In the genomic region with DNA sequence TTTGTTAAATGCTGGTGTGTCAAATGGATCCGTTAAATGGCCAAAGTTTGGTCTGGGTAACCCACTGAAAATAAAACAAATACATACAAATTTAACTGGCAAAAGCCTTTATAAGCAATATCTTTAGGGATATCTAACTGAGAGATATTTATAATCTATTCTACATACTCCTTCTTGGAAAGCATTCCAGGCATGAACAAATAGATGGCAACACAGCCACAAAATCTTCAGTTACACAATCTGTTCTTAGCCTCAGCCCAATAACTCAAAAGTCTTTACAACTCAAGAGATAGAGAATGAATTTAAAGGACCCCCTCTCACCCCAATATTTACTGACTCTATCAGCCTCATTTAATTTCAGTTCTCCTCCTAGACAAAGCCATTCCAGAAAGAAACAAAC, we compare ENCODE assay signal across 20 cellular contexts. TPM values are rescaled to one million over a fixed set of nuclear protein-coding genes. Genes with fewer than 3 reads are reported as not detected.
DNase-seq lines count a peak whose midpoint lies in the region; ATAC-seq and TF ChIP-seq lines count a peak whose summit lies in the region.
"Had no signal": no experiment of that assay in that cellular context is flagged by ENCODE, and none has a peak within 500 bp of the region (broad histone marks: within the 10 kb centered on the region; RNA-seq: fewer than 3 reads in every experiment).

No MANE protein-coding gene starts in this region.

- H3K9me3 Mint-ChIP-seq in activated T-helper 1 cell treated with anti-CD3 and anti-CD28 coated beads, Interleukin-12 subunit alpha, Interleukin-12 subunit beta, Interleukin-2, Interleukin-4 antibody, amounts not matched to agents 30 ng/mL and 10 ng/mL and 1 ng/mL, durations not matched to agents 14 hours and 24 hours and 36 hours: no peaks in the 10 kb centered on the region
- H3K9me3 Mint-ChIP-seq: CD8-positive, alpha-beta memory T cell; IgD-negative memory B cell had no signal

- H3K4me2 ChIP-seq in IMR-90 (ENCODE audit: low read depth, low read length) (peak overlapping the region; percentile 67; the same call in 1 of the 2 replicates), fibroblast of lung (ENCODE audit: extremely low read depth, insufficient read depth, low read length) (no peak overlapping the region), mesenchymal stem cell (ENCODE audit: low read length, poor library complexity, severe bottlenecking) (no peak overlapping the region)
- H3K4me2 ChIP-seq: BLaER1 treated with 17β-estradiol and CSF1 and Interleukin-3, amounts not matched to agents 10 nM and 100 nM had no signal

- H3K56ac ChIP-seq in IMR-90 (ENCODE audit: extremely low read depth, insufficient read depth, low read length): no peak overlapping the region

- H3K36me3 ChIP-seq in IMR-90 (ENCODE audit: control insufficient read depth, insufficient read depth, low read length): peaks cover 7% of the 10 kb centered on the region
- peaks cover 2% of the 10 kb centered on the region for H3K36me3 ChIP-seq in fibroblast of lung (ENCODE audit: control insufficient read depth, insufficient read depth, low read length)
- peaks cover 0 to 92% of the 10 kb centered on the region in 2 experiments for H3K36me3 ChIP-seq in mesenchymal stem cell (ENCODE audit: control insufficient read depth in 1 of 2, insufficient read depth in 2 of 2, low read depth in 1 of 2, low read length in 2 of 2)
- H3K36me3 ChIP-seq in H7 (replicated peaks; ENCODE audit: control insufficient read depth, insufficient read depth, low read length): no peaks in the 10 kb centered on the region; the same call in none of the 2 replicates

- no peak overlapping the region for H3K27ac Mint-ChIP-seq in activated T-helper 1 cell treated with anti-CD3 and anti-CD28 coated beads, Interleukin-12 subunit alpha, Interleukin-12 subunit beta, Interleukin-2, Interleukin-4 antibody, amounts not matched to agents 30 ng/mL and 10 ng/mL and 1 ng/mL, durations not matched to agents 14 hours and 24 hours and 36 hours
- H3K27ac Mint-ChIP-seq: IgD-negative memory B cell had no signal

- no peaks in the 10 kb centered on the region for H3K27me3 ChIP-seq in IMR-90 (ENCODE audit: control insufficient read depth, insufficient read depth, low read length)
- no peaks in the 10 kb centered on the region for H3K27me3 ChIP-seq in fibroblast of lung (ENCODE audit: control insufficient read depth, insufficient read depth, low read length)
- H3K27me3 ChIP-seq in mesenchymal stem cell (ENCODE audit: control insufficient read depth in 1 of 2, insufficient read depth in 1 of 2, low read length in 2 of 2): no peaks in the 10 kb centered on the region
- no peaks in the 10 kb centered on the region for H3K27me3 ChIP-seq in H7 (ENCODE audit: control insufficient read depth, insufficient read depth, low read length)
- H3K27me3 ChIP-seq: BLaER1 treated with 17β-estradiol and CSF1 and Interleukin-3, amounts not matched to agents 10 nM and 100 nM had no signal

- H4K20me1 ChIP-seq in IMR-90 (ENCODE audit: insufficient read depth, low read length) (no peaks in the 10 kb centered on the region), fibroblast of lung (ENCODE audit: control insufficient read depth, extremely low read depth, insufficient read depth, low read length) (no peaks in the 10 kb centered on the region)
- H4K20me1 ChIP-seq: BLaER1 treated with 17β-estradiol and CSF1 and Interleukin-3, amounts not matched to agents 10 nM and 100 nM had no signal

- H4K8ac ChIP-seq in IMR-90 (ENCODE audit: low read depth in 2 of 2, low read length in 2 of 2) (no peak overlapping the region; a peak in 1 of 4 replicates), mesenchymal stem cell (ENCODE audit: low read length) (no peak overlapping the region)

- no peak overlapping the region for H2BK120ac ChIP-seq in IMR-90 (ENCODE audit: low read depth, low read length)
- no peak overlapping the region for H2BK120ac ChIP-seq in mesenchymal stem cell (ENCODE audit: low read depth, low read length)

- H4K5ac ChIP-seq in IMR-90 (ENCODE audit: low read depth, low read length): no peak overlapping the region

- no peak overlapping the region for H2BK20ac ChIP-seq in IMR-90 (ENCODE audit: low read depth, low read length)

- peaks cover 11% of the 10 kb centered on the region for H3K4me1 ChIP-seq in IMR-90 (ENCODE audit: control insufficient read depth, insufficient read depth, low read length)
- H3K4me1 ChIP-seq in fibroblast of lung (ENCODE audit: control insufficient read depth, extremely low read depth, insufficient read depth, low read length): no peaks in the 10 kb centered on the region
- H3K4me1 ChIP-seq in mesenchymal stem cell (ENCODE audit: control insufficient read depth, insufficient read depth, low read depth, low read length): peaks cover 2% of the 10 kb centered on the region
- H3K4me1 ChIP-seq: BLaER1 treated with 17β-estradiol and CSF1 and Interleukin-3, amounts not matched to agents 10 nM and 100 nM; HAP-1 had no signal

- H3K9me3 ChIP-seq in IMR-90 (ENCODE audit: control insufficient read depth, insufficient read depth, low read length) (no peaks in the 10 kb centered on the region), fibroblast of lung (ENCODE audit: control insufficient read depth, insufficient read depth, low read depth, low read length) (no peaks in the 10 kb centered on the region), mesenchymal stem cell (ENCODE audit: control insufficient read depth, low read length) (no peaks in the 10 kb centered on the region)
- H3K9me3 ChIP-seq: BLaER1 treated with 17β-estradiol and CSF1 and Interleukin-3, amounts not matched to agents 10 nM and 100 nM; HAP-1 had no signal

- H2BK12ac ChIP-seq in mesenchymal stem cell (ENCODE audit: low read length in 2 of 2): no peak overlapping the region

- peaks cover 40% of the 10 kb centered on the region for H3K36me3 Mint-ChIP-seq in activated T-helper 1 cell treated with anti-CD3 and anti-CD28 coated beads, Interleukin-12 subunit alpha, Interleukin-12 subunit beta, Interleukin-2, Interleukin-4 antibody, amounts not matched to agents 30 ng/mL and 10 ng/mL and 1 ng/mL, durations not matched to agents 14 hours and 24 hours and 36 hours (ENCODE audit: low read depth)

- no peaks in the 10 kb centered on the region for H3K9me1 ChIP-seq in IMR-90 (ENCODE audit: insufficient read depth, low read length)

- CTCF ChIA-PET in AG04449 (lab: Yijun Ruan, JAX): no interaction called here
- CTCF ChIA-PET in IMR-90 (lab: Yijun Ruan, JAX): no interaction called here

- H3K4ac ChIP-seq in IMR-90 (ENCODE audit: low read depth, low read length) (no peak overlapping the region), mesenchymal stem cell (ENCODE audit: low read depth in 1 of 2, low read length in 2 of 2) (no peak overlapping the region)

- dilution Hi-C loops in IMR-90 (cut with HindIII; ENCODE audit: low sequenced_read_pairs, unreplicated experiment): no loop called here

- H3K9ac ChIP-seq in IMR-90 (ENCODE audit: low read depth, low read length) (no peak overlapping the region), fibroblast of lung (ENCODE audit: insufficient read depth, low read length) (no peak overlapping the region), mesenchymal stem cell (ENCODE audit: low read length) (no peak overlapping the region)
- H3K9ac ChIP-seq: BLaER1 treated with 17β-estradiol and CSF1 and Interleukin-3, amounts not matched to agents 10 nM and 100 nM had no signal

- POLR2A ChIA-PET in AG04449 (lab: Yijun Ruan, JAX): no interaction called here
- POLR2A ChIA-PET in IMR-90 (lab: Charles Lee; ENCODE audit: unreplicated experiment): no interaction called here

- no peak overlapping the region for H2AK5ac ChIP-seq in IMR-90 (ENCODE audit: low read depth, low read length)
- no peak overlapping the region for H2AK5ac ChIP-seq in mesenchymal stem cell (ENCODE audit: low read length, severe bottlenecking)

- peak overlapping the region; percentile 56 for H2BK5ac ChIP-seq in IMR-90 (ENCODE audit: low read depth, low read length, poor library complexity, severe bottlenecking)
- no peak overlapping the region for H2BK5ac ChIP-seq in mesenchymal stem cell (ENCODE audit: low read depth, low read length, poor library complexity, severe bottlenecking)

- H3K18ac ChIP-seq in IMR-90 (ENCODE audit: low read depth, low read length): no peak overlapping the region; the same call in 1 of the 2 replicates
- H3K18ac ChIP-seq in mesenchymal stem cell (ENCODE audit: low read depth in 1 of 2, low read length in 2 of 2): no peak overlapping the region

- no peak overlapping the region for H3K4me3 Mint-ChIP-seq in activated T-helper 1 cell treated with anti-CD3 and anti-CD28 coated beads, Interleukin-12 subunit alpha, Interleukin-12 subunit beta, Interleukin-2, Interleukin-4 antibody, amounts not matched to agents 30 ng/mL and 10 ng/mL and 1 ng/mL, durations not matched to agents 14 hours and 24 hours and 36 hours
- H3K4me3 Mint-ChIP-seq: CD8-positive, alpha-beta memory T cell; IgD-negative memory B cell had no signal

- no CpG with 5 or more reads among the region's 1 CpG for whole genome bisulfite sequencing in IMR-90 (ENCODE audit: extremely low coverage in 2 of 2, insufficient read length in 1 of 2), 2 experiments
- whole genome bisulfite sequencing in mesenchymal stem cell: no CpG with 5 or more reads among the region's 1 CpG

- peaks cover 2 to 13% of the 10 kb centered on the region in 2 experiments; a peak in 2 of 4 replicates for H3K79me1 ChIP-seq in IMR-90 (ENCODE audit: low read depth in 1 of 2, low read length in 2 of 2)
- peaks cover 2% of the 10 kb centered on the region for H3K79me1 ChIP-seq in mesenchymal stem cell (replicated peaks; ENCODE audit: low read length, poor library complexity, severe bottlenecking)

- no peak overlapping the region for H2AK9ac ChIP-seq in IMR-90 (replicated peaks; ENCODE audit: low read depth, low read length, poor library complexity)

- ATAC-seq in IMR-90 (ENCODE audit: low read depth) (peak; percentile 72), GM21515 (IDR thresholded peaks at IDR 0.05; ENCODE audit: unreplicated experiment) (no peak)

- no peaks in the 10 kb centered on the region for H3K4me1 Mint-ChIP-seq in activated T-helper 1 cell treated with anti-CD3 and anti-CD28 coated beads, Interleukin-12 subunit alpha, Interleukin-12 subunit beta, Interleukin-2, Interleukin-4 antibody, amounts not matched to agents 30 ng/mL and 10 ng/mL and 1 ng/mL, durations not matched to agents 14 hours and 24 hours and 36 hours (ENCODE audit: low read depth)
- H3K4me1 Mint-ChIP-seq: IgD-negative memory B cell had no signal

- in situ Hi-C loops in IMR-90 (cut with MboI; ENCODE audit: low sequenced_read_pairs): no loop called here

- TF ChIP-seq CTCF in AG04449 (IDR thresholded peaks at IDR 0.05; ENCODE audit: insufficient read depth, low read length, missing control alignments) (no peak), IMR-90 (conservative IDR thresholded peaks at IDR 0.05; ENCODE audit: low read depth, low read length) (no peak), fibroblast of lung (conservative IDR thresholded peaks at IDR 0.05 in 1 of 2, IDR thresholded peaks at IDR 0.05 in 1 of 2; ENCODE audit: low read depth in 1 of 2, low read length in 2 of 2) (no peak)

- H2BK15ac ChIP-seq in IMR-90 (ENCODE audit: low read depth, low read length) (no peak overlapping the region), mesenchymal stem cell (ENCODE audit: low read depth, poor library complexity, severe bottlenecking) (no peak overlapping the region)

- BruUV-seq in IMR-90 (replicated peaks; lab: Mats Ljungman, UMichigan): no TSS peak

- H3K4me3 ChIP-seq in AG04449 (ENCODE audit: low read depth, low read length) (no peak overlapping the region), IMR-90 (ENCODE audit: insufficient read depth, low read depth, low read length) (no peak overlapping the region), fibroblast of lung (replicated peaks in 1 of 4; ENCODE audit: control extremely low read depth in 1 of 4, insufficient read depth in 1 of 4, low read depth in 3 of 4, low read length in 4 of 4) (no peak overlapping the region), mesenchymal stem cell (ENCODE audit: insufficient read depth in 1 of 2, low read depth in 1 of 2, low read length in 2 of 2) (no peak overlapping the region), H7 (ENCODE audit: insufficient read depth, low read depth, low read length) (no peak overlapping the region)
- H3K4me3 ChIP-seq: BLaER1 treated with 17β-estradiol and CSF1 and Interleukin-3, amounts not matched to agents 10 nM and 100 nM; HAP-1 had no signal

- H2AFZ ChIP-seq in IMR-90 (replicated peaks; ENCODE audit: low read length, poor library complexity) (no peak overlapping the region), fibroblast of lung (ENCODE audit: low read length) (no peak overlapping the region), mesenchymal stem cell (ENCODE audit: low read depth, low read length) (no peak overlapping the region)

- no peak for TF ChIP-seq RAD21 in IMR-90 (IDR thresholded peaks at IDR 0.05; ENCODE audit: low read length)

- DNase-seq in AG04449 (ENCODE audit: low read depth, low spot score): peak; percentile 3
- peak; percentile 31 for DNase-seq in IMR-90
- peak; percentile 6 to 13 for DNase-seq in fibroblast of lung (ENCODE audit: low read depth in 2 of 2)
- DNase-seq in mesenchymal stem cell: no peak
- DNase-seq in H7: no peak
- no peak for DNase-seq in NCI-H510A treated with DMSO at 0.1 percent for 48 hours (lab: John Stamatoyannopoulos, UW)
- DNase-seq in activated T-helper 1 cell treated with anti-CD3 and anti-CD28 coated beads, Interleukin-12 subunit alpha, Interleukin-12 subunit beta, Interleukin-2, Interleukin-4 antibody, amounts not matched to agents 30 ng/mL and 10 ng/mL and 1 ng/mL, durations not matched to agents 14 hours and 24 hours and 36 hours (ENCODE audit: low spot score): no peak
- DNase-seq: 8988T; CD8-positive, alpha-beta memory T cell; Karpas-422; NCI-H1436 treated with DMSO at 0.1 percent for 48 hours; NCI-H2029 treated with DMSO at 0.1 percent for 48 hours; NCI-H2171; NCI-H748 treated with DMSO at 0.1 percent for 48 hours; NK-92 treated with Interleukin-12 subunit alpha and Interleukin-12 subunit beta, amount 100 ng/mL, for 24 hours; Right ventricle myocardium superior had no signal

- intact Hi-C loops in IMR-90 (cut with micrococcal nuclease): no loop called here
- intact Hi-C loops in activated T-helper 1 cell treated with anti-CD3 and anti-CD28 coated beads, Interleukin-12 subunit alpha, Interleukin-12 subunit beta, Interleukin-2, Interleukin-4 antibody, amounts not matched to agents 30 ng/mL and 10 ng/mL and 1 ng/mL, durations not matched to agents 14 hours and 24 hours and 36 hours (cut with micrococcal nuclease): no loop called here

- TF ChIP-seq POLR2A in IMR-90 (IDR thresholded peaks at IDR 0.05; ENCODE audit: low read depth, low read length): no peak

- H3K27ac ChIP-seq in IMR-90 (ENCODE audit: insufficient read depth, low read length) (no peak overlapping the region), fibroblast of lung (ENCODE audit: insufficient read depth, low read length) (no peak overlapping the region), mesenchymal stem cell (ENCODE audit: low read length, poor library complexity, severe bottlenecking) (peak overlapping the region; percentile 82)
- H3K27ac ChIP-seq: BLaER1 treated with 17β-estradiol and CSF1 and Interleukin-3, amounts not matched to agents 10 nM and 100 nM had no signal

- H3K79me2 ChIP-seq in fibroblast of lung (ENCODE audit: control insufficient read depth, insufficient read depth, low read length): no peaks in the 10 kb centered on the region

- no peak overlapping the region for H4K91ac ChIP-seq in IMR-90 (ENCODE audit: insufficient read depth, low read depth, low read length)
- H4K91ac ChIP-seq in mesenchymal stem cell (ENCODE audit: low read length): no peak overlapping the region

- peak overlapping the region; percentile 39; the same call in 1 of the 2 replicates for H3K23ac ChIP-seq in IMR-90 (ENCODE audit: low read depth, low read length)
- H3K23ac ChIP-seq in mesenchymal stem cell (ENCODE audit: low read length in 2 of 2): no peak overlapping the region

- no peaks in the 10 kb centered on the region for H3K27me3 Mint-ChIP-seq in activated T-helper 1 cell treated with anti-CD3 and anti-CD28 coated beads, Interleukin-12 subunit alpha, Interleukin-12 subunit beta, Interleukin-2, Interleukin-4 antibody, amounts not matched to agents 30 ng/mL and 10 ng/mL and 1 ng/mL, durations not matched to agents 14 hours and 24 hours and 36 hours (ENCODE audit: insufficient read depth)
- H3K27me3 Mint-ChIP-seq: CD8-positive, alpha-beta memory T cell; IgD-negative memory B cell had no signal

- H3K14ac ChIP-seq in IMR-90 (replicated peaks; ENCODE audit: low read depth, low read length) (no peak overlapping the region), mesenchymal stem cell (ENCODE audit: low read length in 2 of 2) (no peak overlapping the region)

RNA-seq across cellular contexts. Expression of a gene that starts 58.7 kb away (rescaled TPM):
- total RNA-seq in IMR-90 (2012; rRNA removed): 75.8 and 78.0 TPM in 2 replicates
- polyA plus RNA-seq in IMR-90 (2012; rRNA removed): 72.3 and 84.7 TPM in 2 replicates
- polyA plus RNA-seq in IMR-90 (2012; cell fraction: cytosol; rRNA removed): 38.5 and 39.4 TPM in 2 replicates
- polyA plus RNA-seq in IMR-90 (2012; cell fraction: nucleus; rRNA removed; ENCODE audit: low replicate concordance): 86.8 and 152 TPM in 2 replicates
- total RNA-seq in fibroblast of lung: 79.1 and 116 TPM in 2 replicates
- polyA plus RNA-seq in fibroblast of lung: 136 and 142 TPM in 2 replicates
- 167 and 185 TPM in 2 replicates for polyA plus RNA-seq in fibroblast of lung (2012)
- polyA minus RNA-seq in fibroblast of lung (ENCODE audit: low replicate concordance): 134 and 202 TPM in 2 replicates
- 102 TPM for polyA plus RNA-seq in mesenchymal stem cell (2013, experiment 1 of 2)
- 96.9 TPM for polyA plus RNA-seq in mesenchymal stem cell (2013, experiment 2 of 2)
- 103 and 146 TPM in 2 replicates for total RNA-seq in H7 (2014; rRNA removed; shearing (Covaris generic))
- total RNA-seq in activated T-helper 1 cell treated with anti-CD3 and anti-CD28 coated beads, Interleukin-12 subunit alpha, Interleukin-12 subunit beta, Interleukin-2, Interleukin-4 antibody, amounts not matched to agents 30 ng/mL and 10 ng/mL and 1 ng/mL, durations not matched to agents 14 hours and 24 hours and 36 hours: 177 and 185 TPM in 2 replicates

Comparison
In these comparisons a context has a peak if more than half of its experiments do, and no peak if none do; other contexts are left out.
1. DNase-seq: peak in AG04449 (single experiment), IMR-90 (single experiment) and fibroblast of lung (2 of 2); none in mesenchymal stem cell (single experiment), H7 (single experiment), NCI-H510A treated with DMSO at 0.1 percent for 48 hours (single experiment) and activated T-helper 1 cell treated with anti-CD3 and anti-CD28 coated beads, Interleukin-12 subunit alpha, Interleukin-12 subunit beta, Interleukin-2, Interleukin-4 antibody, amounts not matched to agents 30 ng/mL and 10 ng/mL and 1 ng/mL, durations not matched to agents 14 hours and 24 hours and 36 hours (single experiment).